5 cellular contexts compared by ENCODE assay signal in genomic region chr17:5124125-5124760, GRCh38. TPM values are rescaled to one million over a fixed set of nuclear protein-coding genes. Genes with fewer than 3 reads are reported as not detected.
"Had no signal": no experiment of that assay in that cellular context is flagged by ENCODE, and none has a peak within 500 bp of the region (broad histone marks: within the 10 kb centered on the region; RNA-seq: fewer than 3 reads in every experiment).

No MANE protein-coding gene starts in this region.

RNA-seq across cellular contexts. Expression of gene USP6, which starts 8.4 kb away (rescaled TPM):
- total RNA-seq: body of pancreas, epithelial cell of proximal tubule, Right ventricle myocardium superior had no signal
- polyA plus RNA-seq: keratinocyte, neural cell had no signal
